17 cellular contexts compared by ENCODE assay signal in the genomic region with DNA sequence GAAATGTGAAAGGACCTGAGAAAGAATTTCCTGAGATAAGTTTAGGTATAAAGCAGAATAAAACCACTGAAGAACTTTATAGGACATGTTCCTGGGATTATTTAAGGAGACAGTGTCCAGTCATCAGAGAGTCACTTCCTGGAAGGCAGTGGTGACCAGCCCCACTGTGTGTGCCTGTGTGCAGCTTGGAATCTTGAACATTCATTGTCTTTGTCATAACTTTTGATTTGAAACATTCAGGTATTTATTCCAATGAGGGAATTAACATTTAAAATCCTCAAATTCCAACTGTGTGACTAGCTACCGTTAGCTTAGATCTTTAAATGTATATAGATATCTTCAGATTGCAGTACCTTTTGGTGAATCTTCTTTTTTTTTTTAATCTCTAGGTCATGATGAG.
DNase-seq lines count a peak whose midpoint lies in the region; ATAC-seq and TF ChIP-seq lines count a peak whose summit lies in the region.
"Had no signal": no experiment of that assay in that cellular context is flagged by ENCODE, and none has a peak within 500 bp of the region (broad histone marks: within the 10 kb centered on the region; RNA-seq: fewer than 3 reads in every experiment).

No MANE protein-coding gene starts in this region.

- no peak overlapping the region for H3K4me3 Mint-ChIP-seq in MCF 10A (ENCODE audit: unreplicated experiment)
- H3K4me3 Mint-ChIP-seq: activated naive CD4-positive, alpha-beta T cell treated with anti-CD3 and anti-CD28 coated beads, Interleukin-2, amount 50 U/mL, for 24 hours; dendritic cell treated with granulocyte-macrophage colony-stimulating factor and Interleukin-4, amounts not matched to agents 40 ng/mL and 50 ng/mL, for 4 days had no signal

- H3K27me3 ChIP-seq in breast epithelium: no peaks in the 10 kb centered on the region
- H3K27me3 ChIP-seq: vagina had no signal

- no peaks in the 10 kb centered on the region for H3K4me1 ChIP-seq in breast epithelium
- H3K4me1 ChIP-seq: lower lobe of right lung, vagina had no signal

- H3K27me3 Mint-ChIP-seq in MCF 10A (ENCODE audit: insufficient read depth, unreplicated experiment): no peaks in the 10 kb centered on the region
- H3K27me3 Mint-ChIP-seq: activated naive CD4-positive, alpha-beta T cell treated with anti-CD3 and anti-CD28 coated beads, Interleukin-2, amount 50 U/mL, for 24 hours; dendritic cell treated with granulocyte-macrophage colony-stimulating factor and Interleukin-4, amounts not matched to agents 40 ng/mL and 50 ng/mL, for 4 days had no signal

- POLR2A ChIA-PET in MCF 10A (lab: Yijun Ruan, JAX): interaction anchor here (0.6 to 0.7 kb wide), 3 partner anchors 476 to 784 kb away, joined by 3 to 4 read pairs (median 3); no protein-coding TSS in a partner anchor

- peaks cover 9% of the 10 kb centered on the region for H3K4me1 Mint-ChIP-seq in MCF 10A (ENCODE audit: insufficient read depth, unreplicated experiment)

- peaks cover 81% of the 10 kb centered on the region for H3K36me3 Mint-ChIP-seq in MCF 10A (ENCODE audit: insufficient read depth, unreplicated experiment)

- no peaks in the 10 kb centered on the region for H3K36me3 ChIP-seq in breast epithelium

- no peak overlapping the region for H3K4me3 ChIP-seq in breast epithelium
- H3K4me3 ChIP-seq in fibroblast of mammary gland (ENCODE audit: control insufficient read depth, low read depth, low read length): no peak overlapping the region
- H3K4me3 ChIP-seq: K562, lower lobe of right lung, vagina had no signal

- ATAC-seq in SK-N-SH treated with all-trans-retinoic acid at 6 μM for 48 hours (peak; percentile 89), left cardiac atrium (no peak)
- ATAC-seq: K562, lower lobe of right lung had no signal

- H3K27ac ChIP-seq in breast epithelium: no peak overlapping the region
- H3K27ac ChIP-seq: lower lobe of right lung, vagina had no signal

- no peaks in the 10 kb centered on the region for H3K9me3 Mint-ChIP-seq in MCF 10A (ENCODE audit: unreplicated experiment)
- H3K9me3 Mint-ChIP-seq: activated naive CD4-positive, alpha-beta T cell treated with anti-CD3 and anti-CD28 coated beads, Interleukin-2, amount 50 U/mL, for 24 hours; dendritic cell treated with granulocyte-macrophage colony-stimulating factor and Interleukin-4, amounts not matched to agents 40 ng/mL and 50 ng/mL, for 4 days had no signal

- BruUV-seq in MCF 10A (replicated peaks; lab: Mats Ljungman, UMichigan): no TSS peak

- TF ChIP-seq POLR2A in breast epithelium (IDR thresholded peaks at IDR 0.05): no peak

- CTCF ChIA-PET in MCF 10A (lab: Yijun Ruan, JAX): no interaction called here

- TF ChIP-seq CTCF in MCF 10A (IDR thresholded peaks at IDR 0.05; ENCODE audit: unreplicated experiment): no peak
- no peak for TF ChIP-seq CTCF in breast epithelium (IDR thresholded peaks at IDR 0.05)
- no peak for TF ChIP-seq CTCF in fibroblast of mammary gland (conservative IDR thresholded peaks at IDR 0.05; ENCODE audit: control insufficient read depth, insufficient read depth, low read depth, low read length)

- peak overlapping the region; percentile 7 for H3K27ac Mint-ChIP-seq in MCF 10A (ENCODE audit: low read depth, unreplicated experiment)
- H3K27ac Mint-ChIP-seq: dendritic cell treated with granulocyte-macrophage colony-stimulating factor and Interleukin-4, amounts not matched to agents 40 ng/mL and 50 ng/mL, for 4 days had no signal

- no peaks in the 10 kb centered on the region for H3K9me3 ChIP-seq in breast epithelium
- H3K9me3 ChIP-seq: lower lobe of right lung, vagina had no signal

- intact Hi-C loops in MCF 10A (cut with micrococcal nuclease) (no loop called here), breast epithelium (cut with DNase I; ENCODE audit: low total_unique reads) (no loop called here), left cardiac atrium (cut with DNase I) (no loop called here)

- DNase-seq in MCF 10A (ENCODE audit: unreplicated experiment): peak; percentile 35
- no peak for DNase-seq in breast epithelium (ENCODE audit: low spot score in 2 of 2)
- peak; percentile 85 for DNase-seq in fibroblast of mammary gland (ENCODE audit: low read depth)
- no peak for DNase-seq in SIG-M5 treated with dmso at 0.1 percent for 504 hours (lab: John Stamatoyannopoulos, UW; ENCODE audit: unreplicated experiment)
- no peak for DNase-seq in hypothalamus (lab: John Stamatoyannopoulos, UW)
- no peak for DNase-seq in SIG-M5 (lab: John Stamatoyannopoulos, UW)
- DNase-seq in left cardiac atrium: no peak
- DNase-seq: AML-193; lower lobe of right lung; NCI-H2029 treated with DMSO at 0.1 percent for 48 hours; NK-92 treated with Interleukin-12 subunit alpha and Interleukin-12 subunit beta, amount 100 ng/mL, for 24 hours; occipital lobe had no signal

TF ChIP-seq in SK-N-SH treated with all-trans-retinoic acid at 6 μM for 48 hours, 23 proteins besides CTCF, POLR2A, EP300 and RAD21:
- no peak for TF ChIP-seq CSDC2 (CRISPR knock-in tag; IDR thresholded peaks at IDR 0.05)
- no peak for TF ChIP-seq CSRNP3 (CRISPR knock-in tag; IDR thresholded peaks at IDR 0.05)
- TF ChIP-seq ZFP30 (CRISPR knock-in tag; IDR thresholded peaks at IDR 0.05): no peak
- TF ChIP-seq BACH2 (CRISPR knock-in tag; IDR thresholded peaks at IDR 0.05; ENCODE audit: borderline replicate concordance): no peak
- no peak for TF ChIP-seq ZFP3 (CRISPR knock-in tag; IDR thresholded peaks at IDR 0.05)

Comparison
In these comparisons a context has a peak if more than half of its experiments do, and no peak if none do; other contexts are left out.
1. DNase-seq: peak in MCF 10A (single experiment) and fibroblast of mammary gland (single experiment); none in breast epithelium (0 of 2), SIG-M5 treated with dmso at 0.1 percent for 504 hours (single experiment), hypothalamus (0 of 51), SIG-M5 (single experiment) and left cardiac atrium (single experiment).